ENCODE assay signal across 9 cellular contexts in the genomic region with DNA sequence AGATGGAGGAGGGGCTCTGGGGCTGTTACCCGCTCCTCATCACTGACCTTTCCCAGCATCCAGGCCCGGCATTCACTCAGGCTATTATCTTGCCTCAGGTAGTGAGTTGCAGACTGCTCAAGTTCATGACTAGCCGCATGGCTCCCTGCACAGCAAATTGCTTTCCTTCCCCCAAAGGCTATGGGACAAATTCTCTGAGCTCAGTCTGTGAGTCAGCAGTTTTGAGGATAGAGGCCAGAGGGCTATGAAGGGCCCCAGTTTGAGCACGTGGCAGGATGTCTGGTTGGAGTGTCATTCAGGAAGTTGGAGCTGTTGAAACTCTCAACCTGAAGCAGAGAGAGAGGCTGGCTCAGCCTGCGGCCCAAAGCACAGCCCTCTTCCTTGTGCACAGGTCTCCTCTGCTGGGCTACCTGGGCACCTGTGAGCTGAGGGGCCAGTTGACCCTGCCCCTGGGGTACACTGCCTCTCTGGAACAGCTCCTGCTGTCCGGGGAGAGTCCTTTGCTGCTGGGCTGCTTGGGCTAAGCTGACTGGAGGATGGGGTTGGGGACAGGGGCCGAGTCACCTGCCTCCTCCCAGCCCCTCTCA. TPM values are rescaled to one million over a fixed set of nuclear protein-coding genes. Genes with fewer than 3 reads are reported as not detected.
DNase-seq lines count a peak whose midpoint lies in the region; ATAC-seq and TF ChIP-seq lines count a peak whose summit lies in the region.
"Had no signal": no experiment of that assay in that cellular context is flagged by ENCODE, and none has a peak within 500 bp of the region (broad histone marks: within the 10 kb centered on the region; RNA-seq: fewer than 3 reads in every experiment).

No MANE protein-coding gene starts in this region.

- H3K27me3 ChIP-seq in PC-9 (ENCODE audit: insufficient read depth, low read depth), result no peaks in the 10 kb centered on the region
- H3K27me3 ChIP-seq in lung (ENCODE audit: control insufficient read depth, insufficient read depth), result no peaks in the 10 kb centered on the region
- no peaks in the 10 kb centered on the region for H3K27me3 ChIP-seq in upper lobe of left lung
- H3K27me3 ChIP-seq: dorsolateral prefrontal cortex had no signal

- no TSS peak for BruUV-seq in PC-9 (replicated peaks; lab: Mats Ljungman, UMichigan)

- no peak overlapping the region for H3K4me3 ChIP-seq in PC-9
- no peak overlapping the region for H3K4me3 ChIP-seq in cardiac fibroblast (replicated peaks in 1 of 2; ENCODE audit: low read depth in 2 of 2, low read length in 2 of 2)
- H3K4me3 ChIP-seq in lung, result no peak overlapping the region
- H3K4me3 ChIP-seq in upper lobe of left lung, result no peak overlapping the region
- H3K4me3 ChIP-seq: dorsolateral prefrontal cortex had no signal

- TF ChIP-seq CTCF in PC-9 (conservative IDR thresholded peaks at IDR 0.05) (no peak), cardiac fibroblast (IDR thresholded peaks at IDR 0.05; ENCODE audit: low read depth, low read length) (no peak), lung (IDR thresholded peaks at IDR 0.05; ENCODE audit: control extremely low read depth, extremely low read depth) (no peak), upper lobe of left lung (IDR thresholded peaks at IDR 0.05) (no peak)

- ATAC-seq in activated CD4-positive, CD25-positive, alpha-beta regulatory T cell treated with anti-CD3 and anti-CD28 coated beads, Interleukin-2, amount 50 U/mL, for 24 hours, result peak; percentile 78 to 86
- peak; percentile 61 for ATAC-seq in HG02623 (IDR thresholded peaks at IDR 0.05; ENCODE audit: unreplicated experiment)
- peak; percentile 89 for ATAC-seq in lung (ENCODE audit: insufficient read depth, low FRiP score)
- peak; percentile 91 for ATAC-seq in upper lobe of left lung (ENCODE audit: low FRiP score in 2 of 2)

- H3K79me2 ChIP-seq in PC-9 (ENCODE audit: low read depth), result 0 out of 2 replicates have a peak, but pooled peaks cover 1% of the 10 kb centered on the region

- 29 to 47% methylated on average over 7 of the region's 7 CpGs for WGBS in lung, 2 donors
- WGBS in upper lobe of left lung, 2 donors, result 39 to 51% methylated on average over 4 to 7 of the region's 7 CpGs

- no peaks in the 10 kb centered on the region for H4K20me1 ChIP-seq in PC-9 (ENCODE audit: insufficient read depth)

- intact Hi-C loops in PC-9 (cut with micrococcal nuclease; ENCODE audit: unreplicated experiment), result no loop called here

- POLR2A ChIA-PET in PC-9 (lab: Charles Lee; ENCODE audit: unreplicated experiment), result interaction anchor here (0.5 to 0.8 kb wide), 2 partner anchors 100 to 304 kb away, joined by 4 to 11 read pairs; no protein-coding TSS in a partner anchor

- no peak for DNase-seq in activated CD4-positive, CD25-positive, alpha-beta regulatory T cell (lab: John Stamatoyannopoulos, UW)
- DNase-seq in PC-9, result peak; percentile 52 to 93
- DNase-seq in cardiac fibroblast (ENCODE audit: low read depth in 2 of 2), result peak; percentile 94 to 97
- peak; percentile 85 for DNase-seq in lung (ENCODE audit: low spot score)
- peak in 1 of 2 donors; percentile 94 for DNase-seq in upper lobe of left lung
- DNase-seq in SHP77 (lab: John Stamatoyannopoulos, UW), result no peak

- TF ChIP-seq POLR2A in upper lobe of left lung (IDR thresholded peaks at IDR 0.05), result peak in 2 of 4 donors; percentile 21 to 47

- peak overlapping the region; percentile 51 for H3K4me2 ChIP-seq in PC-9

- peak overlapping the region; percentile 72 for H3K27ac ChIP-seq in PC-9
- peak overlapping the region in 1 of 2 donors; percentile 92 for H3K27ac ChIP-seq in lung (ENCODE audit: low read depth in 1 of 2, low read length in 1 of 2)
- H3K27ac ChIP-seq in upper lobe of left lung, result peak overlapping the region; percentile 70 to 85 (median 82)
- H3K27ac ChIP-seq: dorsolateral prefrontal cortex had no signal

- H3K9me3 ChIP-seq in PC-9 (ENCODE audit: insufficient read depth, low read depth) (no peaks in the 10 kb centered on the region), lung (ENCODE audit: control insufficient read depth in 2 of 2, insufficient read depth in 1 of 2, low read length in 1 of 2) (no peaks in the 10 kb centered on the region), upper lobe of left lung (no peaks in the 10 kb centered on the region)

- H2AFZ ChIP-seq in PC-9, result no peak overlapping the region

- peaks cover 17% of the 10 kb centered on the region for H3F3A ChIP-seq in PC-9 (ENCODE audit: insufficient read depth, low read depth)

- peaks cover 37% of the 10 kb centered on the region for H3K36me3 ChIP-seq in PC-9 (ENCODE audit: low read depth)
- peaks cover 0 to 8% of the 10 kb centered on the region in 2 donors for H3K36me3 ChIP-seq in lung (ENCODE audit: control insufficient read depth in 2 of 2, insufficient read depth in 2 of 2, low read length in 2 of 2)
- H3K36me3 ChIP-seq in upper lobe of left lung, result peaks cover 0 to 12% (median 4%) of the 10 kb centered on the region in 4 donors

- H3K9me2 ChIP-seq in PC-9 (ENCODE audit: insufficient read depth), result no peaks in the 10 kb centered on the region

- CTCF ChIA-PET in PC-9 (lab: Charles Lee), result no interaction called here

- peak in 1 of 4 donors; percentile 75 for TF ChIP-seq EP300 in upper lobe of left lung (IDR thresholded peaks at IDR 0.05)

- H3K4me1 ChIP-seq in PC-9 (replicated peaks; ENCODE audit: insufficient read depth), result peaks cover 25% of the 10 kb centered on the region
- peaks cover 0 to 26% of the 10 kb centered on the region in 2 donors for H3K4me1 ChIP-seq in lung (ENCODE audit: control insufficient read depth in 2 of 2, insufficient read depth in 2 of 2, low read length in 2 of 2)
- H3K4me1 ChIP-seq in upper lobe of left lung, result peaks cover 34 to 45% (median 39%) of the 10 kb centered on the region in 4 donors

RNA-seq across cellular contexts. Expression of a gene that starts 7.9 kb away (rescaled TPM):
- total RNA-seq in PC-9 (2021) (53.9 and 75.5 TPM in 2 replicates), lung (10 to 100 TPM; 23.7 to 48.9 TPM), upper lobe of left lung (10 to 100 TPM; 14.0 to 46.1 (median 34.5) TPM)
- 10 to 100 TPM; 49.4 to 55.5 TPM for polyA plus RNA-seq in lung

Comparison
In these comparisons a context has a peak if more than half of its experiments do, and no peak if none do; other contexts are left out.
1. DNase-seq: peak in PC-9 (2 of 2), cardiac fibroblast (2 of 2) and lung (single experiment); none in activated CD4-positive, CD25-positive, alpha-beta regulatory T cell (0 of 4) and SHP77 (0 of 2).
2. Peak in every context shown above with its lines, with median percentiles within 50 percentile points of each other: ATAC-seq.